Comparison of ENCODE assay signal across 25 cellular contexts in genomic region chr6:6995328-6995727, GRCh38.
DNase-seq lines count a peak whose midpoint lies in the region; ATAC-seq, FAIRE-seq and TF ChIP-seq lines count a peak whose summit lies in the region.
"Had no signal": no experiment of that assay in that cellular context is flagged by ENCODE, and none has a peak within 500 bp of the region (broad histone marks: within the 10 kb centered on the region; RNA-seq: fewer than 3 reads in every experiment).

No MANE protein-coding gene starts in this region.

- no peak for DNase-seq in heart right ventricle
- no peak for DNase-seq in right cardiac atrium
- DNase-seq in HL-60 (ENCODE audit: low read depth in 1 of 2, low spot score in 1 of 2): peak in 1 of 2 experiments; percentile 27
- DNase-seq in HepG2 (ENCODE audit: low spot score): no peak
- DNase-seq in effector memory CD4-positive, alpha-beta T cell: no peak
- DNase-seq: CD4-positive, CD25-positive, alpha-beta regulatory T cell; KG1; MG63; NCI-H1092; NCI-H1417 treated with DMSO at 0.1 percent for 48 hours; NCI-H1694 treated with DMSO at 0.1 percent for 48 hours; NCI-H2081; NCI-H2171; NCI-H226; NCI-H510A; NCI-H69; SIG-M5; SK-N-SH had no signal

- H3K9ac ChIP-seq in HepG2 (ENCODE audit: insufficient read depth, low read depth, low read length) (no peak overlapping the region), skeletal muscle tissue (ENCODE audit: low read depth in 1 of 3, low read length in 3 of 3) (no peak overlapping the region)
- H3K9ac ChIP-seq: BLaER1, SK-N-SH had no signal

- peak overlapping the region in 6 of 10 donors; percentile 17 to 70 (median 42) for H3K27ac ChIP-seq in heart right ventricle
- H3K27ac ChIP-seq in right cardiac atrium (ENCODE audit: low read length): no peak overlapping the region
- H3K27ac ChIP-seq in HL-60 (replicated peaks): peak overlapping the region; percentile 33; the same call in 1 of the 2 replicates
- no peak overlapping the region for H3K27ac ChIP-seq in HepG2 (ENCODE audit: extremely low read length, insufficient read depth, low read length)
- peak overlapping the region; percentile 28 for H3K27ac ChIP-seq in skeletal muscle tissue (ENCODE audit: low read depth, low read length)
- no peak overlapping the region for H3K27ac ChIP-seq in effector memory CD4-positive, alpha-beta T cell (ENCODE audit: insufficient read depth, low read length, poor library complexity, severe bottlenecking)
- H3K27ac ChIP-seq: BLaER1, RWPE1 had no signal

- no peak overlapping the region for H2AFZ ChIP-seq in HepG2 (ENCODE audit: low read length)

- TF ChIP-seq EP300 in HepG2 (IDR thresholded peaks at IDR 0.05; ENCODE audit: low read depth in 2 of 2, low read length in 2 of 2) (no peak), HepG2 (CRISPR knock-in tag; IDR thresholded peaks at IDR 0.05; ENCODE audit: borderline replicate concordance) (no peak)

- ATAC-seq in heart right ventricle: no peak
- ATAC-seq in right cardiac atrium: no peak
- ATAC-seq in HepG2: 0 out of 3 replicates have a peak, but pooled peaks have one; percentile 17
- no peak for ATAC-seq in GM19455 (IDR thresholded peaks at IDR 0.05; ENCODE audit: unreplicated experiment)

- H3K9me3 ChIP-seq in heart right ventricle (peaks cover 0 to 4% (median 0%) of the 10 kb centered on the region in 11 donors), right cardiac atrium (ENCODE audit: control insufficient read depth, low read length) (no peaks in the 10 kb centered on the region), HepG2 (ENCODE audit: low read length) (no peaks in the 10 kb centered on the region), skeletal muscle tissue (ENCODE audit: control insufficient read depth in 3 of 3, low read length in 3 of 3) (no peaks in the 10 kb centered on the region)
- no peaks in the 10 kb centered on the region for H3K9me3 ChIP-seq in effector memory CD4-positive, alpha-beta T cell (ENCODE audit: control insufficient read depth, low read length)
- H3K9me3 ChIP-seq: BLaER1, SK-N-SH had no signal

- TF ChIP-seq RAD21 in HepG2 (CRISPR knock-in tag; IDR thresholded peaks at IDR 0.05): no peak

- no peaks in the 10 kb centered on the region for H3K79me2 ChIP-seq in HepG2 (ENCODE audit: insufficient read depth, low read length)

- H3K27me3 ChIP-seq in heart right ventricle: no peaks in the 10 kb centered on the region
- no peaks in the 10 kb centered on the region for H3K27me3 ChIP-seq in right cardiac atrium (ENCODE audit: control insufficient read depth, insufficient read depth)
- H3K27me3 ChIP-seq in HL-60 (ENCODE audit: insufficient read depth, poor library complexity, severe bottlenecking): no peaks in the 10 kb centered on the region
- peaks cover 0 to 5% of the 10 kb centered on the region in 2 experiments; a peak in 2 of 5 replicates for H3K27me3 ChIP-seq in HepG2 (ENCODE audit: control insufficient read depth in 1 of 2, insufficient read depth in 2 of 2, low read length in 2 of 2)
- H3K27me3 ChIP-seq in skeletal muscle tissue (ENCODE audit: control insufficient read depth in 3 of 3, insufficient read depth in 3 of 3, low read length in 3 of 3): no peaks in the 10 kb centered on the region
- no peaks in the 10 kb centered on the region for H3K27me3 ChIP-seq in effector memory CD4-positive, alpha-beta T cell (replicated peaks; ENCODE audit: control insufficient read depth, insufficient read depth, low read length, poor library complexity, severe bottlenecking)
- H3K27me3 ChIP-seq: BLaER1, MG63 had no signal

- H4K20me1 ChIP-seq in HepG2 (ENCODE audit: insufficient read depth, low read length): no peaks in the 10 kb centered on the region
- H4K20me1 ChIP-seq: BLaER1 had no signal

- intact Hi-C loops in heart right ventricle (cut with DNase I): no loop called here
- intact Hi-C loops in right cardiac atrium (cut with DNase I): no loop called here
- intact Hi-C loops in HepG2 (cut with micrococcal nuclease; ENCODE audit: unreplicated experiment): no loop called here

- TF ChIP-seq POLR2A in HepG2 (IDR thresholded peaks at IDR 0.05; ENCODE audit: insufficient read depth in 1 of 2, low read depth in 2 of 2, low read length in 2 of 2): no peak

- 85 to 92% methylated on average over 1 of the region's 1 CpG for WGBS in heart right ventricle, 2 donors
- 89% methylated on average over 1 of the region's 1 CpG for WGBS in right cardiac atrium
- WGBS in HepG2 (ENCODE audit: low lambda C conversion rate): 0% methylated on average over 1 of the region's 1 CpG

- H3K4me3 ChIP-seq in heart right ventricle (no peak overlapping the region), right cardiac atrium (ENCODE audit: low read length) (no peak overlapping the region), HL-60 (replicated peaks; ENCODE audit: insufficient read depth, low read length) (no peak overlapping the region), HepG2 (replicated peaks in 1 of 3; ENCODE audit: insufficient read depth in 1 of 3, low read depth in 2 of 3, low read length in 3 of 3) (no peak overlapping the region), skeletal muscle tissue (ENCODE audit: low read length in 3 of 3) (no peak overlapping the region)
- no peak overlapping the region for H3K4me3 ChIP-seq in effector memory CD4-positive, alpha-beta T cell (ENCODE audit: insufficient read depth, low read depth, low read length, poor library complexity, severe bottlenecking)
- H3K4me3 ChIP-seq: BLaER1, MG63 had no signal

- no peaks in the 10 kb centered on the region for H3K36me3 ChIP-seq in heart right ventricle
- H3K36me3 ChIP-seq in HepG2 (replicated peaks in 1 of 2; ENCODE audit: control insufficient read depth in 1 of 2, insufficient read depth in 2 of 2, low read length in 2 of 2): no peaks in the 10 kb centered on the region
- no peaks in the 10 kb centered on the region for H3K36me3 ChIP-seq in skeletal muscle tissue (ENCODE audit: control insufficient read depth in 3 of 3, insufficient read depth in 3 of 3, low read length in 3 of 3)
- H3K36me3 ChIP-seq in effector memory CD4-positive, alpha-beta T cell (ENCODE audit: control insufficient read depth, insufficient read depth, low read length): no peaks in the 10 kb centered on the region
- H3K36me3 ChIP-seq: BLaER1, MG63 had no signal

- POLR2A ChIA-PET in HepG2 (lab: Yijun Ruan, JAX): no interaction called here

- CTCF ChIA-PET in HepG2 (lab: Yijun Ruan, JAX; ENCODE audit: low intra/inter-chr PET ratio, low total read pairs): no interaction called here

- in situ Hi-C loops in HepG2 (cut with HindIII; ENCODE audit: extremely low pct_ligation_motif_present, low pct_unique_long_range_greater_than_20kb): no loop called here

- H3K4me1 ChIP-seq in heart right ventricle (peaks cover 0 to 21% (median 6%) of the 10 kb centered on the region in 9 donors), right cardiac atrium (ENCODE audit: control insufficient read depth, insufficient read depth, low read length) (no peaks in the 10 kb centered on the region), HepG2 (ENCODE audit: insufficient read depth, low read length) (peaks cover 22% of the 10 kb centered on the region), skeletal muscle tissue (ENCODE audit: control insufficient read depth in 3 of 3, insufficient read depth in 3 of 3, low read length in 3 of 3) (peaks cover 0 to 19% (median 15%) of the 10 kb centered on the region in 3 donors)
- H3K4me1 ChIP-seq in effector memory CD4-positive, alpha-beta T cell (ENCODE audit: control insufficient read depth, insufficient read depth, low read length, poor library complexity, severe bottlenecking): no peaks in the 10 kb centered on the region
- H3K4me1 ChIP-seq: BLaER1 had no signal

- no peak for FAIRE-seq in HepG2 (lab: Jason Lieb, UNC)
- FAIRE-seq: D721Med, GM19239, H54 had no signal

- TF ChIP-seq CTCF in heart right ventricle (IDR thresholded peaks at IDR 0.05): no peak
- TF ChIP-seq CTCF in HL-60 (IDR thresholded peaks at IDR 0.05; ENCODE audit: insufficient read depth, low read length): no peak
- no peak for TF ChIP-seq CTCF in HepG2 (CRISPR knock-in tag; IDR thresholded peaks at IDR 0.05)

- H3K4me2 ChIP-seq in HepG2 (ENCODE audit: low read depth, low read length): no peak overlapping the region
- H3K4me2 ChIP-seq: BLaER1, SK-N-SH had no signal

- no TSS peak for BruUV-seq in HepG2 (replicated peaks; lab: Mats Ljungman, UMichigan)

TF ChIP-seq in HepG2, 621 proteins besides CTCF, POLR2A, EP300 and RAD21 (continues in another document):
- TF ChIP-seq PREB (CRISPR knock-in tag; IDR thresholded peaks at IDR 0.05) (no peak), REPIN1 (CRISPR knock-in tag; IDR thresholded peaks at IDR 0.05; ENCODE audit: borderline replicate concordance, low read depth) (no peak), SNAPC2 (CRISPR knock-in tag; IDR thresholded peaks at IDR 0.05) (no peak), YEATS4 (CRISPR knock-in tag; IDR thresholded peaks at IDR 0.05; ENCODE audit: borderline replicate concordance) (no peak), ZNF512B (CRISPR knock-in tag; IDR thresholded peaks at IDR 0.05; ENCODE audit: borderline replicate concordance) (no peak), GTF2F1 (IDR thresholded peaks at IDR 0.05; ENCODE audit: low read length) (no peak)

Comparison
In these comparisons a context has a peak if more than half of its experiments do, and no peak if none do; other contexts are left out.
1. H3K27ac ChIP-seq: peak in heart right ventricle (6 of 10), HL-60 (single experiment) and skeletal muscle tissue (single experiment); none in right cardiac atrium (single experiment), HepG2 (single experiment) and effector memory CD4-positive, alpha-beta T cell (single experiment).